In the genomic region with DNA sequence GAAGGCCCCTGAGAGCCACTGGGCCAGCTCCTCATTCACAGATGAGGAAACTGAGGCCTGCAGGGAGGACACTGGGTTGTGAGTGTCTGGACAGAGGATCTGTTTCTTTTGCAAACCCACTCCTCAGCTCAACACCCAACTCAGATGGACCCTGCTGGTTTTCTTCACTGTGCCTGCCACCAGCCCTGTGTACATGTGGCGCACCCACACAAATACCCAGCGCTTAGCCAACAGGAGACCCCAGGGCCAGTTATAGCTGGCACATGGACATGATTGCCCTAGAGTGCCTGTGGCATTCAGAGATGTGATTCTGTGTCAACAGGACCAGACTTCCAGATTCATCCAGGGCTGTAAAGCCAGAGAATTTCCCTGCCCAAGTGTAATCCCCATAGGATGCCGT, we compare ENCODE assay signal across 2 cellular contexts.
TF ChIP-seq lines count a peak whose summit lies in the region.

No MANE protein-coding gene starts in this region.

TF ChIP-seq in SK-N-SH, 30 proteins besides CTCF, POLR2A, EP300 and RAD21:
- TF ChIP-seq SMC3 (IDR thresholded peaks at IDR 0.05; ENCODE audit: low read depth, low read length), result no peak
- no peak for TF ChIP-seq GABPA (IDR thresholded peaks at IDR 0.05; ENCODE audit: low read depth)
- no peak for TF ChIP-seq TEAD4 (IDR thresholded peaks at IDR 0.05; ENCODE audit: borderline replicate concordance, insufficient read depth)
- TF ChIP-seq, protein P1, sequence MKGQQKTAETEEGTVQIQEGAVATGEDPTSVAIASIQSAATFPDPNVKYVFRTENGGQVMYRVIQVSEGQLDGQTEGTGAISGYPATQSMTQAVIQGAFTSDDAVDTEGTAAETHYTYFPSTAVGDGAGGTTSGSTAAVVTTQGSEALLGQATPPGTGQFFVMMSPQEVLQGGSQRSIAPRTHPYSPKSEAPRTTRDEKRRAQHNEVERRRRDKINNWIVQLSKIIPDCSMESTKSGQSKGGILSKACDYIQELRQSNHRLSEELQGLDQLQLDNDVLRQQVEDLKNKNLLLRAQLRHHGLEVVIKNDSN (IDR thresholded peaks at IDR 0.05; ENCODE audit: borderline replicate concordance, low read depth), result no peak
- TF ChIP-seq FOSL2 (IDR thresholded peaks at IDR 0.05; ENCODE audit: borderline replicate concordance, low read depth), result no peak
- TF ChIP-seq TAF1 (IDR thresholded peaks at IDR 0.05; ENCODE audit: borderline replicate concordance, low read depth, low read length), result no peak
- no peak for TF ChIP-seq MEF2A (IDR thresholded peaks at IDR 0.05; ENCODE audit: borderline replicate concordance, low read depth)
- no peak for TF ChIP-seq CHD2 (IDR thresholded peaks at IDR 0.05; ENCODE audit: low read length, partially characterized antibody)
- no peak for TF ChIP-seq RXRA (IDR thresholded peaks at IDR 0.05; ENCODE audit: borderline replicate concordance, low read depth)
- TF ChIP-seq, protein P2, sequence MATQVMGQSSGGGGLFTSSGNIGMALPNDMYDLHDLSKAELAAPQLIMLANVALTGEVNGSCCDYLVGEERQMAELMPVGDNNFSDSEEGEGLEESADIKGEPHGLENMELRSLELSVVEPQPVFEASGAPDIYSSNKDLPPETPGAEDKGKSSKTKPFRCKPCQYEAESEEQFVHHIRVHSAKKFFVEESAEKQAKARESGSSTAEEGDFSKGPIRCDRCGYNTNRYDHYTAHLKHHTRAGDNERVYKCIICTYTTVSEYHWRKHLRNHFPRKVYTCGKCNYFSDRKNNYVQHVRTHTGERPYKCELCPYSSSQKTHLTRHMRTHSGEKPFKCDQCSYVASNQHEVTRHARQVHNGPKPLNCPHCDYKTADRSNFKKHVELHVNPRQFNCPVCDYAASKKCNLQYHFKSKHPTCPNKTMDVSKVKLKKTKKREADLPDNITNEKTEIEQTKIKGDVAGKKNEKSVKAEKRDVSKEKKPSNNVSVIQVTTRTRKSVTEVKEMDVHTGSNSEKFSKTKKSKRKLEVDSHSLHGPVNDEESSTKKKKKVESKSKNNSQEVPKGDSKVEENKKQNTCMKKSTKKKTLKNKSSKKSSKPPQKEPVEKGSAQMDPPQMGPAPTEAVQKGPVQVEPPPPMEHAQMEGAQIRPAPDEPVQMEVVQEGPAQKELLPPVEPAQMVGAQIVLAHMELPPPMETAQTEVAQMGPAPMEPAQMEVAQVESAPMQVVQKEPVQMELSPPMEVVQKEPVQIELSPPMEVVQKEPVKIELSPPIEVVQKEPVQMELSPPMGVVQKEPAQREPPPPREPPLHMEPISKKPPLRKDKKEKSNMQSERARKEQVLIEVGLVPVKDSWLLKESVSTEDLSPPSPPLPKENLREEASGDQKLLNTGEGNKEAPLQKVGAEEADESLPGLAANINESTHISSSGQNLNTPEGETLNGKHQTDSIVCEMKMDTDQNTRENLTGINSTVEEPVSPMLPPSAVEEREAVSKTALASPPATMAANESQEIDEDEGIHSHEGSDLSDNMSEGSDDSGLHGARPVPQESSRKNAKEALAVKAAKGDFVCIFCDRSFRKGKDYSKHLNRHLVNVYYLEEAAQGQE (IDR thresholded peaks at IDR 0.05; ENCODE audit: low read depth, low read length), result no peak
- TF ChIP-seq RCOR1 (IDR thresholded peaks at IDR 0.05; ENCODE audit: low read length), result no peak

TF ChIP-seq in SK-N-SH treated with all-trans-retinoic acid at 6 μM for 48 hours, 23 proteins besides CTCF, POLR2A, EP300 and RAD21:
- TF ChIP-seq ESRRG (CRISPR knock-in tag; IDR thresholded peaks at IDR 0.05) (no peak), ZNF8 (CRISPR knock-in tag; IDR thresholded peaks at IDR 0.05) (no peak), ISL1 (CRISPR knock-in tag; IDR thresholded peaks at IDR 0.05) (no peak), CREB5 (CRISPR knock-in tag; IDR thresholded peaks at IDR 0.05; ENCODE audit: low read depth) (no peak), ZNF70 (CRISPR knock-in tag; IDR thresholded peaks at IDR 0.05) (no peak), ZC3H10 (CRISPR knock-in tag; IDR thresholded peaks at IDR 0.05) (no peak), RARB (CRISPR knock-in tag; IDR thresholded peaks at IDR 0.05) (no peak), TSHZ2 (CRISPR knock-in tag; IDR thresholded peaks at IDR 0.05) (no peak), BACH2 (CRISPR knock-in tag; IDR thresholded peaks at IDR 0.05; ENCODE audit: borderline replicate concordance) (no peak), ZNF565 (CRISPR knock-in tag; conservative IDR thresholded peaks at IDR 0.05; ENCODE audit: low read depth) (no peak), GLIS3 (CRISPR knock-in tag; IDR thresholded peaks at IDR 0.05) (no peak), TOX (CRISPR knock-in tag; IDR thresholded peaks at IDR 0.05; ENCODE audit: borderline replicate concordance) (no peak), CSDC2 (CRISPR knock-in tag; IDR thresholded peaks at IDR 0.05) (no peak)
- TF ChIP-seq, protein P3, sequence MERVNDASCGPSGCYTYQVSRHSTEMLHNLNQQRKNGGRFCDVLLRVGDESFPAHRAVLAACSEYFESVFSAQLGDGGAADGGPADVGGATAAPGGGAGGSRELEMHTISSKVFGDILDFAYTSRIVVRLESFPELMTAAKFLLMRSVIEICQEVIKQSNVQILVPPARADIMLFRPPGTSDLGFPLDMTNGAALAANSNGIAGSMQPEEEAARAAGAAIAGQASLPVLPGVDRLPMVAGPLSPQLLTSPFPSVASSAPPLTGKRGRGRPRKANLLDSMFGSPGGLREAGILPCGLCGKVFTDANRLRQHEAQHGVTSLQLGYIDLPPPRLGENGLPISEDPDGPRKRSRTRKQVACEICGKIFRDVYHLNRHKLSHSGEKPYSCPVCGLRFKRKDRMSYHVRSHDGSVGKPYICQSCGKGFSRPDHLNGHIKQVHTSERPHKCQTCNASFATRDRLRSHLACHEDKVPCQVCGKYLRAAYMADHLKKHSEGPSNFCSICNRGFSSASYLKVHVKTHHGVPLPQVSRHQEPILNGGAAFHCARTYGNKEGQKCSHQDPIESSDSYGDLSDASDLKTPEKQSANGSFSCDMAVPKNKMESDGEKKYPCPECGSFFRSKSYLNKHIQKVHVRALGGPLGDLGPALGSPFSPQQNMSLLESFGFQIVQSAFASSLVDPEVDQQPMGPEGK (CRISPR knock-in tag; IDR thresholded peaks at IDR 0.05; ENCODE audit: borderline replicate concordance), result no peak
